ENCODE assay signal across 12 cellular contexts in genomic region chr9:136228107-136228875, GRCh38. TPM values are rescaled to one million over a fixed set of nuclear protein-coding genes. Genes with fewer than 3 reads are reported as not detected.
DNase-seq lines count a peak whose midpoint lies in the region; ATAC-seq, FAIRE-seq and TF ChIP-seq lines count a peak whose summit lies in the region.
"Had no signal": no experiment of that assay in that cellular context is flagged by ENCODE, and none has a peak within 500 bp of the region (broad histone marks: within the 10 kb centered on the region; RNA-seq: fewer than 3 reads in every experiment).

No MANE protein-coding gene starts in this region.

- H3K9ac ChIP-seq in endothelial cell of umbilical vein (replicated peaks; ENCODE audit: extremely low read depth, insufficient read depth, low read length) = no peak overlapping the region

- H3K27me3 Mint-ChIP-seq in activated naive CD8-positive, alpha-beta T cell treated with anti-CD3 and anti-CD28 coated beads, Interleukin-2, amount 50 U/mL, for 24 hours = no peaks in the 10 kb centered on the region
- H3K27me3 Mint-ChIP-seq in activated naive CD8-positive, alpha-beta T cell treated with anti-CD3 and anti-CD28 coated beads for 36 hours = no peaks in the 10 kb centered on the region
- H3K27me3 Mint-ChIP-seq: activated CD8-positive, alpha-beta memory T cell treated with anti-CD3 and anti-CD28 coated beads, Interleukin-2, amount 10 ng/mL, durations not matched to agents 7 days and 5 days had no signal

- intact Hi-C loops in endothelial cell of umbilical vein (cut with micrococcal nuclease) = loop anchor here (5.0 kb wide), 1 partner anchor 141 kb away; no protein-coding TSS in a partner anchor
- intact Hi-C loops in OCI-LY7 (cut with micrococcal nuclease; ENCODE audit: unreplicated experiment) = no loop called here

- no peaks in the 10 kb centered on the region for H3K9me3 ChIP-seq in endothelial cell of umbilical vein (replicated peaks; ENCODE audit: control insufficient read depth, insufficient read depth, low read length)
- no peaks in the 10 kb centered on the region for H3K9me3 ChIP-seq in OCI-LY7 (ENCODE audit: low read length)
- H3K9me3 ChIP-seq: esophagus muscularis mucosa had no signal

- dilution Hi-C loops in endothelial cell of umbilical vein (cut with MboI; ENCODE audit: extremely low pct_ligation_motif_present, low sequenced_read_pairs) = no loop called here

- no peak for TF ChIP-seq POLR2A in endothelial cell of umbilical vein (IDR thresholded peaks at IDR 0.05; ENCODE audit: low read depth, low read length)

- peak overlapping the region; percentile 4 for H3K27ac ChIP-seq in endothelial cell of umbilical vein (ENCODE audit: insufficient read depth, low read depth, low read length)
- no peak overlapping the region for H3K27ac ChIP-seq in OCI-LY7 (ENCODE audit: low read depth, low read length, poor library complexity, severe bottlenecking)
- H3K27ac ChIP-seq: esophagus muscularis mucosa had no signal

- H3K4me1 ChIP-seq in endothelial cell of umbilical vein (ENCODE audit: control insufficient read depth, extremely low read depth, insufficient read depth, low read length) (peaks cover 7% of the 10 kb centered on the region), OCI-LY7 (ENCODE audit: insufficient read depth, low read length, poor library complexity, severe bottlenecking) (peaks cover 48% of the 10 kb centered on the region)
- H3K4me1 ChIP-seq: esophagus muscularis mucosa had no signal

- BruUV-seq in endothelial cell of umbilical vein (replicated peaks; lab: Mats Ljungman, UMichigan) (no TSS peak), OCI-LY7 (replicated peaks; lab: Mats Ljungman, UMichigan) (no TSS peak)

- no peaks in the 10 kb centered on the region for H3K27me3 ChIP-seq in endothelial cell of umbilical vein (ENCODE audit: control insufficient read depth in 2 of 2, insufficient read depth in 2 of 2, low read length in 2 of 2)
- H3K27me3 ChIP-seq: esophagus muscularis mucosa had no signal

- H2AFZ ChIP-seq in endothelial cell of umbilical vein (ENCODE audit: low read depth, low read length) = no peak overlapping the region
- H2AFZ ChIP-seq in OCI-LY7 (ENCODE audit: low read length) = no peak overlapping the region

- peaks cover 0 to 3% of the 10 kb centered on the region in 2 experiments for H3K36me3 ChIP-seq in endothelial cell of umbilical vein (ENCODE audit: control insufficient read depth in 2 of 2, extremely low read depth in 1 of 2, insufficient read depth in 2 of 2, low read length in 2 of 2)
- H3K36me3 ChIP-seq in OCI-LY7 (ENCODE audit: insufficient read depth, low read length) = peaks cover 73% of the 10 kb centered on the region

- no peaks in the 10 kb centered on the region for H3K9me2 ChIP-seq in OCI-LY7 (ENCODE audit: insufficient read depth, low read length)

- DNase-seq in activated naive CD8-positive, alpha-beta T cell treated with anti-CD3 and anti-CD28 coated beads, Interleukin-2, amount 50 U/mL, for 24 hours = no peak
- DNase-seq in activated naive CD8-positive, alpha-beta T cell treated with anti-CD3 and anti-CD28 coated beads for 36 hours = no peak
- DNase-seq in RCC 7860 (ENCODE audit: low spot score) = peak; percentile 87
- DNase-seq in endothelial cell of umbilical vein (ENCODE audit: low read depth, low spot score) = peak; percentile 48
- peak; percentile 21 for DNase-seq in stromal cell of bone marrow (ENCODE audit: low read depth)
- DNase-seq in NCI-H526 treated with DMSO at 0.1 percent for 48 hours (lab: John Stamatoyannopoulos, UW) = no peak
- no peak for DNase-seq in OCI-LY7 (ENCODE audit: low spot score)
- DNase-seq: activated CD8-positive, alpha-beta memory T cell treated with anti-CD3 and anti-CD28 coated beads, Interleukin-2, amount 10 ng/mL, durations not matched to agents 7 days and 5 days; NCI-H510A had no signal

- ATAC-seq in activated naive CD8-positive, alpha-beta T cell treated with anti-CD3 and anti-CD28 coated beads, Interleukin-2, amount 50 U/mL, for 24 hours = peak; percentile 62
- no peak for ATAC-seq in HG02981 (IDR thresholded peaks at IDR 0.05; ENCODE audit: unreplicated experiment)
- ATAC-seq: activated CD8-positive, alpha-beta memory T cell treated with anti-CD3 and anti-CD28 coated beads, Interleukin-2, amount 10 ng/mL, durations not matched to agents 7 days and 5 days had no signal

- CTCF ChIA-PET in endothelial cell of umbilical vein (lab: Charles Lee) = interaction anchor here (0.6 to 2.4 kb wide), 10 partner anchors 9 to 95 kb away, joined by 3 to 9 read pairs (median 6); no protein-coding TSS in a partner anchor
- CTCF ChIA-PET in OCI-LY7 (lab: Charles Lee; ENCODE audit: unreplicated experiment) = no interaction called here

- H3K9me1 ChIP-seq in endothelial cell of umbilical vein (replicated peaks; ENCODE audit: control insufficient read depth, extremely low read depth, insufficient read depth, low read length) = no peaks in the 10 kb centered on the region

- peaks cover 36% of the 10 kb centered on the region for H3K4me1 Mint-ChIP-seq in activated naive CD8-positive, alpha-beta T cell treated with anti-CD3 and anti-CD28 coated beads, Interleukin-2, amount 50 U/mL, for 24 hours
- H3K4me1 Mint-ChIP-seq in activated naive CD8-positive, alpha-beta T cell treated with anti-CD3 and anti-CD28 coated beads for 36 hours = peaks cover 23% of the 10 kb centered on the region

- no peak overlapping the region for H3K4me3 Mint-ChIP-seq in activated naive CD8-positive, alpha-beta T cell treated with anti-CD3 and anti-CD28 coated beads, Interleukin-2, amount 50 U/mL, for 24 hours
- no peak overlapping the region for H3K4me3 Mint-ChIP-seq in activated naive CD8-positive, alpha-beta T cell treated with anti-CD3 and anti-CD28 coated beads for 36 hours
- H3K4me3 Mint-ChIP-seq: activated CD8-positive, alpha-beta memory T cell treated with anti-CD3 and anti-CD28 coated beads, Interleukin-2, amount 10 ng/mL, durations not matched to agents 7 days and 5 days; nephron had no signal

- peak; percentile 88 for FAIRE-seq in RCC 7860 (lab: Jason Lieb, UNC)
- peak; percentile 93 for FAIRE-seq in endothelial cell of umbilical vein (lab: Jason Lieb, UNC)

- no peaks in the 10 kb centered on the region for H3K9me3 Mint-ChIP-seq in activated naive CD8-positive, alpha-beta T cell treated with anti-CD3 and anti-CD28 coated beads, Interleukin-2, amount 50 U/mL, for 24 hours
- no peaks in the 10 kb centered on the region for H3K9me3 Mint-ChIP-seq in activated naive CD8-positive, alpha-beta T cell treated with anti-CD3 and anti-CD28 coated beads for 36 hours
- H3K9me3 Mint-ChIP-seq: nephron had no signal

- no peak overlapping the region for H3K27ac Mint-ChIP-seq in activated naive CD8-positive, alpha-beta T cell treated with anti-CD3 and anti-CD28 coated beads, Interleukin-2, amount 50 U/mL, for 24 hours
- no peak overlapping the region for H3K27ac Mint-ChIP-seq in activated naive CD8-positive, alpha-beta T cell treated with anti-CD3 and anti-CD28 coated beads for 36 hours
- H3K27ac Mint-ChIP-seq: activated CD8-positive, alpha-beta memory T cell treated with anti-CD3 and anti-CD28 coated beads, Interleukin-2, amount 10 ng/mL, durations not matched to agents 7 days and 5 days; nephron had no signal

- no peaks in the 10 kb centered on the region for H3K79me2 ChIP-seq in endothelial cell of umbilical vein (ENCODE audit: control insufficient read depth, insufficient read depth, low read length)
- H3K79me2 ChIP-seq in OCI-LY7 (ENCODE audit: insufficient read depth, low read depth, low read length) = peaks cover 49% of the 10 kb centered on the region

- peaks cover 13% of the 10 kb centered on the region for H3K36me3 Mint-ChIP-seq in activated naive CD8-positive, alpha-beta T cell treated with anti-CD3 and anti-CD28 coated beads, Interleukin-2, amount 50 U/mL, for 24 hours (ENCODE audit: low read depth)
- H3K36me3 Mint-ChIP-seq in activated naive CD8-positive, alpha-beta T cell treated with anti-CD3 and anti-CD28 coated beads for 36 hours = peaks cover 11% of the 10 kb centered on the region
- H3K36me3 Mint-ChIP-seq: activated CD8-positive, alpha-beta memory T cell treated with anti-CD3 and anti-CD28 coated beads, Interleukin-2, amount 10 ng/mL, durations not matched to agents 7 days and 5 days had no signal

- TF ChIP-seq CTCF in endothelial cell of umbilical vein (IDR thresholded peaks at IDR 0.05; ENCODE audit: extremely low read depth in 1 of 2, insufficient read depth in 1 of 2, low read depth in 1 of 2, low read length in 2 of 2) = no peak
- TF ChIP-seq CTCF in OCI-LY7 (conservative IDR thresholded peaks at IDR 0.05; ENCODE audit: low read length) = no peak

- no peak overlapping the region for H3K4me2 ChIP-seq in endothelial cell of umbilical vein (ENCODE audit: insufficient read depth, low read length)
- H3K4me2 ChIP-seq in OCI-LY7 (ENCODE audit: low read length) = no peak overlapping the region

- POLR2A ChIA-PET in endothelial cell of umbilical vein (lab: Charles Lee) = no interaction called here
- POLR2A ChIA-PET in OCI-LY7 (lab: Charles Lee) = no interaction called here

- H3K4me3 ChIP-seq in endothelial cell of umbilical vein (replicated peaks in 1 of 3; ENCODE audit: insufficient read depth in 1 of 3, low read depth in 1 of 3, low read length in 3 of 3) = no peak overlapping the region
- H3K4me3 ChIP-seq in OCI-LY7 (ENCODE audit: low read depth, low read length, poor library complexity, severe bottlenecking) = no peak overlapping the region
- H3K4me3 ChIP-seq: esophagus muscularis mucosa had no signal

- H4K20me1 ChIP-seq in endothelial cell of umbilical vein (replicated peaks; ENCODE audit: control insufficient read depth, extremely low read depth, insufficient read depth, low read length) (no peaks in the 10 kb centered on the region), OCI-LY7 (ENCODE audit: insufficient read depth, low read length) (no peaks in the 10 kb centered on the region)

RNA-seq across cellular contexts. Expression of gene QSOX2, which starts 17.3 kb away (rescaled TPM):
- total RNA-seq in activated naive CD8-positive, alpha-beta T cell treated with anti-CD3 and anti-CD28 coated beads for 36 hours = 10 to 100 TPM; 17.0 to 18.3 TPM
- 20.9 and 23.4 TPM in 2 replicates for total RNA-seq in endothelial cell of umbilical vein
- 14.5 and 16.4 TPM in 2 replicates for polyA plus RNA-seq in endothelial cell of umbilical vein
- polyA plus RNA-seq in endothelial cell of umbilical vein (2011; cell fraction: cytosol; rRNA removed) = 13.2 and 14.8 TPM in 2 replicates
- polyA plus RNA-seq in endothelial cell of umbilical vein (2011; cell fraction: nucleus; rRNA removed) = 23.5 and 30.8 TPM in 2 replicates
- polyA plus RNA-seq in endothelial cell of umbilical vein (2012) = 20.1 and 20.3 TPM in 2 replicates
- polyA minus RNA-seq in endothelial cell of umbilical vein = 15.2 and 21.4 TPM in 2 replicates
- 17.3 TPM for polyA minus RNA-seq in endothelial cell of umbilical vein (2011; cell fraction: cytosol; rRNA and poly(A)+ RNA removed)
- polyA minus RNA-seq in endothelial cell of umbilical vein (2011; cell fraction: nucleus; rRNA and poly(A)+ RNA removed) = 7.2 and 7.8 TPM in 2 replicates
- 47.8 and 50.0 TPM in 2 replicates for total RNA-seq in OCI-LY7 (2014; rRNA removed; shearing (Covaris generic))
- total RNA-seq in OCI-LY7 (2022) = 57.5 and 57.9 TPM in 2 replicates

RNA-seq across cellular contexts. Expression of gene LHX3, which starts 23.4 kb away (rescaled TPM):
- not detected for total RNA-seq in activated naive CD8-positive, alpha-beta T cell treated with anti-CD3 and anti-CD28 coated beads for 36 hours
- total RNA-seq in endothelial cell of umbilical vein (not detected in 2 replicates), OCI-LY7 (2022) (0.15 TPM in 1 of 2 replicates, not detected in the other)
- polyA plus RNA-seq in endothelial cell of umbilical vein = not detected in 2 replicates
- not detected in 2 replicates for polyA plus RNA-seq in endothelial cell of umbilical vein (2011; cell fraction: cytosol; rRNA removed)
- polyA plus RNA-seq in endothelial cell of umbilical vein (2011; cell fraction: nucleus; rRNA removed) = not detected in 2 replicates
- polyA plus RNA-seq in endothelial cell of umbilical vein (2012) = not detected in 2 replicates
- polyA minus RNA-seq in endothelial cell of umbilical vein = not detected in 2 replicates
- polyA minus RNA-seq in endothelial cell of umbilical vein (2011; cell fraction: cytosol; rRNA and poly(A)+ RNA removed) = not detected
- not detected in 2 replicates for polyA minus RNA-seq in endothelial cell of umbilical vein (2011; cell fraction: nucleus; rRNA and poly(A)+ RNA removed)
- not detected in 2 replicates for total RNA-seq in OCI-LY7 (2014; rRNA removed; shearing (Covaris generic))
- total RNA-seq: activated CD8-positive, alpha-beta memory T cell treated with anti-CD3 and anti-CD28 coated beads, Interleukin-2, amount 10 ng/mL, durations not matched to agents 7 days and 5 days; esophagus muscularis mucosa had no signal

Comparison
In these comparisons a context has a peak if more than half of its experiments do, and no peak if none do; other contexts are left out.
1. DNase-seq: peak in RCC 7860 (single experiment), endothelial cell of umbilical vein (single experiment) and stromal cell of bone marrow (single experiment); none in activated naive CD8-positive, alpha-beta T cell treated with anti-CD3 and anti-CD28 coated beads, Interleukin-2, amount 50 U/mL, for 24 hours (single experiment), activated naive CD8-positive, alpha-beta T cell treated with anti-CD3 and anti-CD28 coated beads for 36 hours (single experiment), NCI-H526 treated with DMSO at 0.1 percent for 48 hours (single experiment) and OCI-LY7 (single experiment).